ENCODE assay signal across 29 cellular contexts in the genomic region with DNA sequence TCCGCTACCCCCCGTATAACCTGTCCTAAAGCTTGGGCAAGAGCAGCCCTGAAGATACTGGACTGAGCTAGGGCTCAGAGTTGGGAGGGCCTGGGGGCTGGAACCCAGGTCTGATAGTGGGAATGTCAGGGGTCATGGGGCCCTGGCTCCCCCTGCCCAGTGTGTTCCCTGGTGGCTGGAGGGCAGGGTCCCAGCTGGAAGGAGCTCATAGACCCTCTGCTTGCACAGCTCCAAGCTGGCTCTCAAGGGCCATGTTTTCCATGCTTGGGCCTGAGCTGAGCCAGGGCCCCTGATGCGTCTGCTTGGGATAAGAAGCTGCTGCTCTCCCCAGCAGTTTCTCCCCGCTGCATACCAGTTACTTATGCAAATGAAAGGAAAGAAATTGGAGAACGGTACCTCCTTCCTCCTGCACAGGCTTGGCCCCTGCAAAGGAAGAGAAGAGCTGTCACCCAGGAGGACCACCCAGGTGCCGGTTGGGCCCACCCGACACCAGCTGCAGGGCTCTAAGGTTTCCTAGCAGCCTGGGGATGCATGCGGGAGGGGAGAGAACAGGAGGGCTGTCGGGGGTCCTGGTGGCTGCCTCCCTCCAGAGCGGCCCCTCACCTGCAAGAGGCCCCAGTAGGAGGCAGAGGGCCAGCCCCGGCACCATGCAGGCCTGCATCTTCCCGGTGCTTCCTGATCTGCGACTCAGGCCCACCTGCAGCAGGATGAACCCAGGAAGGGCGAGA. TPM values are rescaled to one million over a fixed set of nuclear protein-coding genes. Genes with fewer than 3 reads are reported as not detected.
DNase-seq lines count a peak whose midpoint lies in the region; ATAC-seq and TF ChIP-seq lines count a peak whose summit lies in the region.
"Had no signal": no experiment of that assay in that cellular context is flagged by ENCODE, and none has a peak within 500 bp of the region (broad histone marks: within the 10 kb centered on the region; RNA-seq: fewer than 3 reads in every experiment).

No MANE protein-coding gene starts in this region.

- H3K27me3 ChIP-seq in SJCRH30, result peaks cover 31% of the 10 kb centered on the region
- H3K27me3 ChIP-seq in HAP-1 (ENCODE audit: low read depth), result no peaks in the 10 kb centered on the region
- H3K27me3 ChIP-seq: uterus had no signal

- ATAC-seq in activated naive CD8-positive, alpha-beta T cell treated with anti-CD3 and anti-CD28 coated beads, Interleukin-2, amount 10 ng/mL, durations not matched to agents 7 days and 5 days (ENCODE audit: low read depth), result no peak
- ATAC-seq: activated CD8-positive, alpha-beta T cell treated with anti-CD3 and anti-CD28 coated beads, Interleukin-2, amount 10 ng/mL, durations not matched to agents 7 days and 5 days; gastroesophageal sphincter; GM12878 had no signal

- TF ChIP-seq CTCF in nephron progenitor cell (IDR thresholded peaks at IDR 0.05) (no peak), type B pancreatic cell (conservative IDR thresholded peaks at IDR 0.05) (no peak)

- peaks cover 13% of the 10 kb centered on the region for H3K4me1 Mint-ChIP-seq in activated naive CD8-positive, alpha-beta T cell treated with anti-CD3 and anti-CD28 coated beads, Interleukin-2, amount 10 ng/mL, durations not matched to agents 7 days and 5 days
- peaks cover 16% of the 10 kb centered on the region for H3K4me1 Mint-ChIP-seq in activated naive CD8-positive, alpha-beta T cell treated with anti-CD3 and anti-CD28 coated beads for 36 hours
- H3K4me1 Mint-ChIP-seq in nephron progenitor cell, result peaks cover 48% of the 10 kb centered on the region
- H3K4me1 Mint-ChIP-seq in type B pancreatic cell (ENCODE audit: unreplicated experiment), result peaks cover 8% of the 10 kb centered on the region

- peaks cover 2% of the 10 kb centered on the region for H3K27me3 Mint-ChIP-seq in activated naive CD8-positive, alpha-beta T cell treated with anti-CD3 and anti-CD28 coated beads, Interleukin-2, amount 10 ng/mL, durations not matched to agents 7 days and 5 days
- H3K27me3 Mint-ChIP-seq in activated naive CD8-positive, alpha-beta T cell treated with anti-CD3 and anti-CD28 coated beads for 36 hours, result peaks cover 3% of the 10 kb centered on the region
- peaks cover 44% of the 10 kb centered on the region for H3K27me3 Mint-ChIP-seq in nephron progenitor cell (ENCODE audit: low read depth, poor library complexity)
- H3K27me3 Mint-ChIP-seq in type B pancreatic cell, result peaks cover 25% of the 10 kb centered on the region

- no peaks in the 10 kb centered on the region for H3K9me3 Mint-ChIP-seq in activated naive CD8-positive, alpha-beta T cell treated with anti-CD3 and anti-CD28 coated beads, Interleukin-2, amount 10 ng/mL, durations not matched to agents 7 days and 5 days
- no peaks in the 10 kb centered on the region for H3K9me3 Mint-ChIP-seq in activated naive CD8-positive, alpha-beta T cell treated with anti-CD3 and anti-CD28 coated beads for 36 hours
- H3K9me3 Mint-ChIP-seq in nephron progenitor cell, result no peaks in the 10 kb centered on the region
- H3K9me3 Mint-ChIP-seq in type B pancreatic cell, result no peaks in the 10 kb centered on the region

- H3K27ac ChIP-seq in SJCRH30, result no peak overlapping the region
- H3K27ac ChIP-seq: adrenal gland, gastroesophageal sphincter, stomach, uterus, VCaP had no signal

- in situ Hi-C loops in HAP-1 (cut with MboI; ENCODE audit: low sequenced_read_pairs), result loop anchor here (5.0 kb wide), 1 partner anchor 83 kb away; no protein-coding TSS in a partner anchor

- H3K36me3 Mint-ChIP-seq in activated naive CD8-positive, alpha-beta T cell treated with anti-CD3 and anti-CD28 coated beads, Interleukin-2, amount 10 ng/mL, durations not matched to agents 7 days and 5 days, result no peaks in the 10 kb centered on the region
- peaks cover 5% of the 10 kb centered on the region for H3K36me3 Mint-ChIP-seq in activated naive CD8-positive, alpha-beta T cell treated with anti-CD3 and anti-CD28 coated beads for 36 hours
- H3K36me3 Mint-ChIP-seq in nephron progenitor cell (ENCODE audit: low read depth) (no peaks in the 10 kb centered on the region), type B pancreatic cell (peaks cover 3% of the 10 kb centered on the region)
- H3K36me3 Mint-ChIP-seq: CD4-positive, CD25-positive, alpha-beta regulatory T cell had no signal

- H3K36me3 ChIP-seq in SJCRH30, result no peaks in the 10 kb centered on the region
- no peaks in the 10 kb centered on the region for H3K36me3 ChIP-seq in HAP-1 (replicated peaks)
- H3K36me3 ChIP-seq: adrenal gland, gastroesophageal sphincter, stomach, uterus had no signal

- H3K4me3 Mint-ChIP-seq in activated naive CD8-positive, alpha-beta T cell treated with anti-CD3 and anti-CD28 coated beads, Interleukin-2, amount 10 ng/mL, durations not matched to agents 7 days and 5 days, result no peak overlapping the region
- no peak overlapping the region for H3K4me3 Mint-ChIP-seq in activated naive CD8-positive, alpha-beta T cell treated with anti-CD3 and anti-CD28 coated beads for 36 hours
- H3K4me3 Mint-ChIP-seq in nephron progenitor cell (no peak overlapping the region), type B pancreatic cell (no peak overlapping the region)
- H3K4me3 Mint-ChIP-seq: activated CD8-positive, alpha-beta T cell treated with anti-CD3 and anti-CD28 coated beads, Interleukin-2, amount 10 ng/mL, durations not matched to agents 7 days and 5 days had no signal

- POLR2A ChIA-PET in activated naive CD8-positive, alpha-beta T cell treated with anti-CD3 and anti-CD28 coated beads, Interleukin-2, amount 10 ng/mL, durations not matched to agents 7 days and 5 days (lab: Charles Lee), result interaction anchor here (1.1 kb wide), 1 partner anchor 115 kb away, joined by 3 read pairs; a partner anchor contains a TSS

- no peak overlapping the region for H3K27ac Mint-ChIP-seq in activated naive CD8-positive, alpha-beta T cell treated with anti-CD3 and anti-CD28 coated beads, Interleukin-2, amount 10 ng/mL, durations not matched to agents 7 days and 5 days
- no peak overlapping the region for H3K27ac Mint-ChIP-seq in activated naive CD8-positive, alpha-beta T cell treated with anti-CD3 and anti-CD28 coated beads for 36 hours
- peak overlapping the region; percentile 61 for H3K27ac Mint-ChIP-seq in nephron progenitor cell
- no peak overlapping the region for H3K27ac Mint-ChIP-seq in type B pancreatic cell
- H3K27ac Mint-ChIP-seq: CD4-positive, CD25-positive, alpha-beta regulatory T cell had no signal

- H3K4me3 ChIP-seq in SJCRH30, result no peak overlapping the region
- no peak overlapping the region for H3K4me3 ChIP-seq in HAP-1
- H3K4me3 ChIP-seq: adrenal gland, gastroesophageal sphincter, GM12878, stomach, uterus had no signal

- H3K4me1 ChIP-seq in SJCRH30, result peaks cover 3% of the 10 kb centered on the region; the same call in 1 of the 2 replicates
- H3K4me1 ChIP-seq in HAP-1, result peaks cover 4% of the 10 kb centered on the region; the same call in 1 of the 2 replicates

- peak; percentile 16 for DNase-seq in activated naive CD8-positive, alpha-beta T cell treated with anti-CD3 and anti-CD28 coated beads, Interleukin-2, amount 10 ng/mL, durations not matched to agents 7 days and 5 days
- DNase-seq in activated naive CD8-positive, alpha-beta T cell treated with anti-CD3 and anti-CD28 coated beads for 36 hours, result no peak
- DNase-seq in SJCRH30, result peak; percentile 53 to 66
- DNase-seq in nephron progenitor cell, result peak; percentile 71
- peak; percentile 25 for DNase-seq in type B pancreatic cell (ENCODE audit: extremely low spot score, unreplicated experiment)
- DNase-seq in islet precursor cell, result no peak
- no peak for DNase-seq in putamen (ENCODE audit: low spot score)
- DNase-seq in HAP-1 (ENCODE audit: low spot score in 2 of 2), result no peak
- DNase-seq: ACHN; activated CD8-positive, alpha-beta T cell treated with anti-CD3 and anti-CD28 coated beads, Interleukin-2, amount 10 ng/mL, durations not matched to agents 7 days and 5 days; CD4-positive, CD25-positive, alpha-beta regulatory T cell; GOT3; Kasumi-1; NCI-H2081 treated with DMSO at 0.1 percent for 48 hours; NCI-H69; SIG-M5; small intestine; stimulated activated CD4-positive, alpha-beta T cell treated with anti-CD3 and anti-CD28 coated beads, Interleukin-4, amount 100 ng/mL, for 1 hour; stomach; T-helper 1 cell had no signal

- no peaks in the 10 kb centered on the region for H3K9me3 ChIP-seq in SJCRH30 (replicated peaks)
- H3K9me3 ChIP-seq in HAP-1, result no peaks in the 10 kb centered on the region
- H3K9me3 ChIP-seq: adrenal gland, gastroesophageal sphincter, stomach, uterus had no signal

RNA-seq across cellular contexts. Expression of a gene that starts 0.6 kb away (rescaled TPM):
- total RNA-seq in activated naive CD8-positive, alpha-beta T cell treated with anti-CD3 and anti-CD28 coated beads, Interleukin-2, amount 10 ng/mL, durations not matched to agents 7 days and 5 days, result not detected
- not detected for total RNA-seq in activated naive CD8-positive, alpha-beta T cell treated with anti-CD3 and anti-CD28 coated beads for 36 hours
- 0.73 TPM in 1 of 2 replicates, not detected in the other for total RNA-seq in SJCRH30 (2014; rRNA removed; shearing (Covaris generic))
- not detected in 2 replicates for total RNA-seq in type B pancreatic cell (ENCODE audit: low replicate concordance)
- total RNA-seq: activated CD8-positive, alpha-beta T cell treated with anti-CD3 and anti-CD28 coated beads, Interleukin-2, amount 10 ng/mL, durations not matched to agents 7 days and 5 days; adrenal gland; bronchial epithelial cell; CD4-positive, CD25-positive, alpha-beta regulatory T cell; gastroesophageal sphincter; GM12878; lower leg skin; myocyte; OCI-LY7; stomach; uterus had no signal

RNA-seq across cellular contexts. Expression of a gene that starts 3.7 kb away (rescaled TPM):
- total RNA-seq in activated naive CD8-positive, alpha-beta T cell treated with anti-CD3 and anti-CD28 coated beads, Interleukin-2, amount 10 ng/mL, durations not matched to agents 7 days and 5 days, result 10 to 100 TPM; 87.1 to 89.5 TPM
- total RNA-seq in activated naive CD8-positive, alpha-beta T cell treated with anti-CD3 and anti-CD28 coated beads for 36 hours, result 100 to 1,000 TPM; 155 to 158 TPM
- 265 and 304 TPM in 2 replicates for total RNA-seq in SJCRH30 (2014; rRNA removed; shearing (Covaris generic))
- total RNA-seq in type B pancreatic cell (ENCODE audit: low replicate concordance), result 131 and 156 TPM in 2 replicates

Comparison
In these comparisons a context has a peak if more than half of its experiments do, and no peak if none do; other contexts are left out.
1. DNase-seq: peak in activated naive CD8-positive, alpha-beta T cell treated with anti-CD3 and anti-CD28 coated beads, Interleukin-2, amount 10 ng/mL, durations not matched to agents 7 days and 5 days (single experiment), SJCRH30 (2 of 2), nephron progenitor cell (single experiment) and type B pancreatic cell (single experiment); none in activated naive CD8-positive, alpha-beta T cell treated with anti-CD3 and anti-CD28 coated beads for 36 hours (single experiment), islet precursor cell (single experiment), putamen (single experiment) and HAP-1 (0 of 2).